In the genomic region with DNA sequence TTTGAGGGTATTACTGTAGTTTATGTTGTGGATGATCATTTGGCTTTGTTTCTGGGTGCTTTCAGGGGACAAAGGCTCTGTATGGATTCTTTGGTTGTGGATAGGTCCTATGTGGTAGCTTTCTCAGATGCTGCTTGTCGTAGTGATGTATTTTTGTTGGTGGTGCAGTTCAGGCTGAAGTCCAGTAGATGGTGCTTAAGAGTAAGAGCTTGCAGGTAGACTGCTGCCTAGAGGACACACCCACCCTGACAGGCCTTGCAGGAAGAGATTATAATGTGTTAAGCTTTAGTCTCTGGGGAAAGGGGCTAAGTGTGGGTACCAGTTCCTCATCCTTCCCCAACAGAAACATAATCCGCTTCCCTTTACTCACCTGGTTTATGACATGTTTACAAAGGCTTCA, we compare ENCODE assay signal across 9 cellular contexts.
DNase-seq lines count a peak whose midpoint lies in the region; ATAC-seq and TF ChIP-seq lines count a peak whose summit lies in the region.
"Had no signal": no experiment of that assay in that cellular context is flagged by ENCODE, and none has a peak within 500 bp of the region (broad histone marks: within the 10 kb centered on the region; RNA-seq: fewer than 3 reads in every experiment).

No MANE protein-coding gene starts in this region.

- no peak overlapping the region for H3K4me3 ChIP-seq in mammary epithelial cell (replicated peaks in 1 of 3; ENCODE audit: insufficient read depth in 1 of 3, low read depth in 2 of 3, low read length in 3 of 3)
- no peak overlapping the region for H3K4me3 ChIP-seq in skeletal muscle cell (ENCODE audit: low read depth, low read length)
- H3K4me3 ChIP-seq: SK-N-MC had no signal

- dilution Hi-C loops in mammary epithelial cell (cut with HindIII; ENCODE audit: low sequenced_read_pairs) = no loop called here

- intact Hi-C loops in mammary epithelial cell (cut with micrococcal nuclease) = no loop called here

- peaks cover 5% of the 10 kb centered on the region for H3K9me3 ChIP-seq in mammary epithelial cell (replicated peaks; ENCODE audit: insufficient read depth, low read length)

- TF ChIP-seq CTCF in mammary epithelial cell (conservative IDR thresholded peaks at IDR 0.05 in 1 of 2, IDR thresholded peaks at IDR 0.05 in 1 of 2; ENCODE audit: extremely low read depth in 1 of 2, insufficient read depth in 1 of 2, low read depth in 1 of 2, low read length in 2 of 2) = peak; percentile 39 to 47

- H3K4me2 ChIP-seq in mammary epithelial cell (ENCODE audit: insufficient read depth, low read depth, low read length) = no peak overlapping the region

- no peaks in the 10 kb centered on the region for H3K79me2 ChIP-seq in mammary epithelial cell (ENCODE audit: insufficient read depth, low read length)

- no TSS peak for BruUV-seq in mammary epithelial cell (replicated peaks; lab: Mats Ljungman, UMichigan)

- 33% methylated on average over 2 of the region's 2 CpGs for WGBS in mammary epithelial cell (ENCODE audit: low coverage, missing lambda C conversion rate)

- no peak overlapping the region for H2AFZ ChIP-seq in mammary epithelial cell (ENCODE audit: low read depth, low read length)

- ATAC-seq in GM19025 (IDR thresholded peaks at IDR 0.05; ENCODE audit: low read depth, unreplicated experiment) (peak; percentile 75), HG03135 (IDR thresholded peaks at IDR 0.05; ENCODE audit: unreplicated experiment) (peak; percentile 89)

- H3K27me3 ChIP-seq in mammary epithelial cell (ENCODE audit: insufficient read depth, low read length) = no peaks in the 10 kb centered on the region

- H3K4me1 ChIP-seq in mammary epithelial cell (ENCODE audit: insufficient read depth, low read length) = no peaks in the 10 kb centered on the region

- in situ Hi-C loops in mammary epithelial cell (cut with MboI; ENCODE audit: low sequenced_read_pairs in 2 of 2) = no loop called here

- H3K36me3 ChIP-seq in mammary epithelial cell (ENCODE audit: insufficient read depth, low read length) = no peaks in the 10 kb centered on the region

- H3K27ac ChIP-seq in mammary epithelial cell (ENCODE audit: insufficient read depth, low read depth, low read length) = no peak overlapping the region
- H3K27ac ChIP-seq: SK-N-MC had no signal

- CTCF ChIA-PET in mammary epithelial cell (lab: Charles Lee; ENCODE audit: low non-redundant PET) = no interaction called here

- DNase-seq in DMS 273 treated with DMSO at 0.1 percent for 48 hours (lab: John Stamatoyannopoulos, UW) (peak; percentile 24), NCI-H460 (ENCODE audit: extremely low read depth, low read depth) (peak; percentile 18), mammary epithelial cell (peak; percentile 1), skeletal muscle cell (ENCODE audit: low read depth) (peak; percentile 2), middle frontal gyrus (ENCODE audit: extremely low spot score, low spot score) (no peak)
- no peak for DNase-seq in activated T-cell treated with anti-CD3 and anti-CD28 coated beads, Interleukin-2, amount 50 U/mL, for 1 hour

- no peaks in the 10 kb centered on the region for H4K20me1 ChIP-seq in mammary epithelial cell (ENCODE audit: insufficient read depth, low read length)

- H3K9ac ChIP-seq in mammary epithelial cell (ENCODE audit: insufficient read depth, low read length) = no peak overlapping the region

Comparison
In these comparisons a context has a peak if more than half of its experiments do, and no peak if none do; other contexts are left out.
1. DNase-seq: peak in DMS 273 treated with DMSO at 0.1 percent for 48 hours (single experiment), NCI-H460 (single experiment), mammary epithelial cell (single experiment) and skeletal muscle cell (single experiment); none in middle frontal gyrus (single experiment) and activated T-cell treated with anti-CD3 and anti-CD28 coated beads, Interleukin-2, amount 50 U/mL, for 1 hour (single experiment).